In the genomic region with DNA sequence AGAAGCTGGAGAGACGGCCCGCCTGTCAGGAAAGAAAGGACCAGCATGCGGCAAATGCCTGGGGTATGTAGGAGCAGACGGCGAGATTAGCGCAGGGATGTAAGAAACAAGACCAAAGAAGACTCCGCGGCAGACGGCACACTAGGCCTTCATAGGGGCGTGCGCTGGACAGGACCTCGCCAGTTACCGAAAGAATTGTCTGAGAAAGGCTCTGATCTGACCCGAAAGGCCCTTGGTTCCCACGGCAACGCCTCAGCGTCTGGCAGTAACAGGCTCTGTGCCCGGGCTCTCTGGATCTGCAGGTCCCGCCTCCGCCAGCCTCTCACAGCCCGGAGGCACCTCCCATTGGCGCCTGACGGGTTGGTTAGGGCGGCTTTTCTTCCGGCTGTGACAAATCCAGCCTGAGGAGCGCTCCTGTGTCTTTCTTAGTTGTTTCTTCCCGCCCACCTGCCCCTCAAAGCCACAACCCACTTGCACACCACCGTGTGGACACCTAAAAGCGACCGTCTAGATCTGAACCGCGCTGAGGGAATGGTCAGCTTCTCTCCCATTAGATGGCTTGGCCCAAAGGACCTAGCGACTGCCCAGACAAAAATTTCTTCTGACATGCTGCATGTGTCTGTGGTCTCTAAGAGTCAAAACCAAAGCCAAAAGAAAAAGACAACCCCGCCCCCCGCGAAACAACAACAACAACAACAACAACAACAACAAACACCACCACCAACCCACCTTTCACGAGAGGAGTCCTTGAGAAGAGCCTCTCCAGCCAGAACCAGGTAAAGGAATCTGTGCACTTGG, we compare ENCODE assay signal across 8 cellular contexts. TPM values are rescaled to one million over a fixed set of nuclear protein-coding genes. Genes with fewer than 3 reads are reported as not detected.
DNase-seq lines count a peak whose midpoint lies in the region; ATAC-seq, FAIRE-seq and TF ChIP-seq lines count a peak whose summit lies in the region.
"Not testable (repeated sequence)": the region's sequence is repeated elsewhere in the genome, so short reads cannot be mapped to it uniquely, and the experiment has no call there.

No MANE protein-coding gene starts in this region.

- not testable (repeated sequence) for H3K9me3 ChIP-seq in T-helper 17 cell (ENCODE audit: control insufficient read depth, low read length, poor library complexity, severe bottlenecking); keratinocyte (ENCODE audit: control insufficient read depth, low read depth, low read length); pancreas

- dilution Hi-C loops in keratinocyte (cut with MboI; ENCODE audit: extremely low pct_ligation_motif_present, low sequenced_read_pairs): not testable (repeated sequence)

- not testable (repeated sequence) for H3K27me3 Mint-ChIP-seq in T-helper 17 cell; stimulated activated naive CD8-positive, alpha-beta T cell treated with anti-CD3 and anti-CD28 coated beads, Interleukin-15, amount 100 ng/mL, for 72 hours
- peaks cover 12% of the 10 kb centered on the region for H3K27me3 Mint-ChIP-seq in activated naive CD4-positive, alpha-beta T cell treated with anti-CD3 and anti-CD28 coated beads for 36 hours (ENCODE audit: low read depth)

- H3K36me3 ChIP-seq in keratinocyte (ENCODE audit: control insufficient read depth in 2 of 2, extremely low read depth in 1 of 2, insufficient read depth in 2 of 2, low read length in 2 of 2); pancreas: not testable (repeated sequence)

- H3K79me2 ChIP-seq in keratinocyte (ENCODE audit: control insufficient read depth, insufficient read depth, low read length): not testable (repeated sequence)

- H3K4me3 ChIP-seq in keratinocyte (ENCODE audit: control insufficient read depth in 2 of 3, extremely low read depth in 1 of 3, insufficient read depth in 2 of 3, low read depth in 1 of 3, low read length in 3 of 3) (peak overlapping the region in 2 of 3 experiments; percentile 15 to 34), pancreas (peak overlapping the region in 2 of 4 donors; percentile 18 to 29)

- ATAC-seq in T-helper 17 cell (peak; percentile 36), pancreas (peak; percentile 51 to 86 (median 82))
- peak; percentile 67 for ATAC-seq in stimulated activated naive CD8-positive, alpha-beta T cell treated with anti-CD3 and anti-CD28 coated beads, Interleukin-15, amount 100 ng/mL, for 72 hours

- peak overlapping the region; percentile 80 for H3K4me3 Mint-ChIP-seq in T-helper 17 cell
- H3K4me3 Mint-ChIP-seq in activated naive CD4-positive, alpha-beta T cell treated with anti-CD3 and anti-CD28 coated beads for 36 hours: peak overlapping the region; percentile 68
- peak overlapping the region; percentile 65 to 81 for H3K4me3 Mint-ChIP-seq in stimulated activated naive CD8-positive, alpha-beta T cell treated with anti-CD3 and anti-CD28 coated beads, Interleukin-15, amount 100 ng/mL, for 72 hours

- DNase-seq in DMS 273 (lab: John Stamatoyannopoulos, UW; ENCODE audit: unreplicated experiment) (peak; percentile 81), NCI-H146 treated with DMSO at 0.1 percent for 48 hours (lab: John Stamatoyannopoulos, UW; ENCODE audit: unreplicated experiment) (peak; percentile 13), T-helper 17 cell (peak in 2 of 3 donors; percentile 16 to 51), pancreas (peak in 5 of 6 donors; percentile 34 to 62 (median 53))
- peak; percentile 64 for DNase-seq in activated naive CD4-positive, alpha-beta T cell treated with anti-CD3 and anti-CD28 coated beads for 36 hours
- DNase-seq in keratinocyte (ENCODE audit: low read depth, low spot score): not testable (repeated sequence)
- peak; percentile 59 to 68 for DNase-seq in stimulated activated naive CD8-positive, alpha-beta T cell treated with anti-CD3 and anti-CD28 coated beads, Interleukin-15, amount 100 ng/mL, for 72 hours

- not testable (repeated sequence) for H4K20me1 ChIP-seq in keratinocyte (ENCODE audit: control insufficient read depth, extremely low read depth, insufficient read depth, low read length)

- H3K27me3 ChIP-seq in keratinocyte (ENCODE audit: control insufficient read depth, extremely low read depth, insufficient read depth, low read length); pancreas: not testable (repeated sequence)

- CTCF ChIA-PET in activated naive CD4-positive, alpha-beta T cell treated with anti-CD3 and anti-CD28 coated beads for 36 hours (lab: Charles Lee): not testable (repeated sequence)

- H3K4me1 Mint-ChIP-seq in T-helper 17 cell: not testable (repeated sequence)
- H3K4me1 Mint-ChIP-seq in activated naive CD4-positive, alpha-beta T cell treated with anti-CD3 and anti-CD28 coated beads for 36 hours (ENCODE audit: low read depth): peaks cover 11% of the 10 kb centered on the region
- peaks cover 16% of the 10 kb centered on the region for H3K4me1 Mint-ChIP-seq in stimulated activated naive CD8-positive, alpha-beta T cell treated with anti-CD3 and anti-CD28 coated beads, Interleukin-15, amount 100 ng/mL, for 72 hours

- peak overlapping the region; percentile 1 for H3K27ac Mint-ChIP-seq in T-helper 17 cell
- H3K27ac Mint-ChIP-seq in activated naive CD4-positive, alpha-beta T cell treated with anti-CD3 and anti-CD28 coated beads for 36 hours: not testable (repeated sequence)
- H3K27ac Mint-ChIP-seq in stimulated activated naive CD8-positive, alpha-beta T cell treated with anti-CD3 and anti-CD28 coated beads, Interleukin-15, amount 100 ng/mL, for 72 hours: peak overlapping the region; percentile 23 to 40

- H3K36me3 Mint-ChIP-seq in T-helper 17 cell (ENCODE audit: low read depth); activated naive CD4-positive, alpha-beta T cell treated with anti-CD3 and anti-CD28 coated beads for 36 hours (ENCODE audit: low read depth): not testable (repeated sequence)

- H3K9ac ChIP-seq in keratinocyte (ENCODE audit: control insufficient read depth, extremely low read depth, insufficient read depth, low read length): not testable (repeated sequence)

- intact Hi-C loops in activated naive CD4-positive, alpha-beta T cell treated with anti-CD3 and anti-CD28 coated beads for 36 hours (cut with micrococcal nuclease): loop anchor here (10.0 kb wide), 6 partner anchors 98 to 1002 kb away; a partner anchor contains a TSS
- intact Hi-C loops in pancreas (cut with DNase I): not testable (repeated sequence)

- H3K27ac ChIP-seq in keratinocyte (ENCODE audit: control insufficient read depth, insufficient read depth, low read length); pancreas: not testable (repeated sequence)

- 4% methylated on average over 30 to 36 of the region's 37 CpGs for WGBS in pancreas, 2 donors

- FAIRE-seq in endometrium (lab: Jason Lieb, UNC) (peak; percentile 91), pancreas (lab: Jason Lieb, UNC) (peak; percentile 93)
- FAIRE-seq in keratinocyte (lab: Jason Lieb, UNC): not testable (repeated sequence)

- TF ChIP-seq CTCF in keratinocyte (optimal IDR thresholded peaks at IDR 0.05 in 1 of 3, IDR thresholded peaks at IDR 0.05 in 1 of 3, conservative IDR thresholded peaks at IDR 0.05 in 1 of 3; ENCODE audit: extremely low read depth in 1 of 3, insufficient read depth in 2 of 3, low read length in 3 of 3); pancreas (IDR thresholded peaks at IDR 0.05): not testable (repeated sequence)

- H3K4me2 ChIP-seq in keratinocyte (ENCODE audit: control insufficient read depth, extremely low read depth, insufficient read depth, low read depth, low read length): peak overlapping the region; percentile 69

- peak overlapping the region; percentile 83 for H2AFZ ChIP-seq in keratinocyte (ENCODE audit: control insufficient read depth, low read length)

- peaks cover 16% of the 10 kb centered on the region for H3K9me3 Mint-ChIP-seq in activated naive CD4-positive, alpha-beta T cell treated with anti-CD3 and anti-CD28 coated beads for 36 hours
- H3K9me3 Mint-ChIP-seq in stimulated activated naive CD8-positive, alpha-beta T cell treated with anti-CD3 and anti-CD28 coated beads, Interleukin-15, amount 100 ng/mL, for 72 hours: peaks cover 14 to 23% of the 10 kb centered on the region in 2 donors

- not testable (repeated sequence) for H3K4me1 ChIP-seq in keratinocyte (ENCODE audit: control insufficient read depth, extremely low read depth, insufficient read depth, low read length); pancreas

- H3K9me1 ChIP-seq in keratinocyte (ENCODE audit: control insufficient read depth, extremely low read depth, insufficient read depth, low read length): not testable (repeated sequence)

RNA-seq across cellular contexts. Expression of a gene that starts 58.2 kb away (rescaled TPM):
- total RNA-seq in T-helper 17 cell: 1 to 10 TPM; 9.0 to 9.2 TPM
- total RNA-seq in activated naive CD4-positive, alpha-beta T cell treated with anti-CD3 and anti-CD28 coated beads for 36 hours: 1 to 10 TPM; 4.3 to 5.0 TPM
- 2.1 to 2.9 TPM (median 2.2 TPM) in 3 replicates for polyA plus RNA-seq in keratinocyte
- 0.77 TPM for polyA plus RNA-seq in keratinocyte (2011; ENCODE audit: low read depth)
- polyA plus RNA-seq in keratinocyte (2011; cell fraction: cytosol; rRNA removed): 1.3 and 2.1 TPM in 2 replicates
- 2.9 and 4.7 TPM in 2 replicates for polyA plus RNA-seq in keratinocyte (2011; cell fraction: nucleus; rRNA removed)
- 1.6 and 2.0 TPM in 2 replicates for polyA plus RNA-seq in keratinocyte (2012; ENCODE audit: low replicate concordance)
- 1.9 to 3.5 TPM (median 2.4 TPM) in 3 replicates for polyA minus RNA-seq in keratinocyte
- 1.3 TPM for polyA minus RNA-seq in keratinocyte (2011; cell fraction: cytosol; rRNA and poly(A)+ RNA removed)
- 2.3 and 4.4 TPM in 2 replicates for polyA minus RNA-seq in keratinocyte (2011; cell fraction: nucleus; rRNA and poly(A)+ RNA removed)
- 1 to 10 TPM; 1.0 to 5.1 (median 2.6) TPM for total RNA-seq in pancreas
- polyA plus RNA-seq in pancreas: 1 to 10 TPM; 2.5 to 3.2 TPM
